Comparison of ENCODE assay signal across 20 cellular contexts in the genomic region with DNA sequence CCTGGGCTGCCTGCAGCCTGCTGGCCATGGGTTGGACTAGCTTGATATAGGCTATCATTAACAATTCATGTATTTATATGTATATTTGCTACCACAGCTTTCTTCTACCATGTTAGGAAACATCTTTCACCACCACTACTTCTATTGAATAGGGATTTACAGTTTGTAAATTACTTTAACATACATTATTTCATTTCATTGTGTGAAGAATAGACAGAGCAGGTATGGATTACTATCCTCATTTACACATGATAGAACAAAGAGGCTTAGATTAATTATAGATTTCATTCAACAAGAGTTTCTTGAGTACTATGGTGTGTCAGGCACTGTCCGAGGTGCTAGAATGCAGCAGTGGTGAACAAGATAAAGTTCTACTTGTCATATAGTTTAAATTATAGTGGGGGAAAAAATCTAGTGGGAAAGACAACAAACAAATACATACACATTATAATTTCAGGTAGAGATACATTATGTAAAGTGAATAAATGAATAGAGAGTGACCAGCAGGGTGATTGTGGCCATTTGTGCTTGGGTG.
"Had no signal": no experiment of that assay in that cellular context is flagged by ENCODE, and none has a peak within 500 bp of the region (broad histone marks: within the 10 kb centered on the region; RNA-seq: fewer than 3 reads in every experiment).

No MANE protein-coding gene starts in this region.

- H3K4me3 ChIP-seq: adrenal gland, heart right ventricle, lower lobe of right lung, neural progenitor cell, smooth muscle cell, transverse colon had no signal

- DNase-seq: activated CD4-positive, alpha-beta T cell treated with anti-CD3 and anti-CD28 coated beads for 1 hour; activated CD4-positive, alpha-beta T cell treated with anti-CD3 and anti-CD28 coated beads, Interleukin-2, amount 50 U/mL, for 1 hour; activated CD8-positive, alpha-beta T cell treated with anti-CD3 and anti-CD28 coated beads, Interleukin-2, amount 10 ng/mL, durations not matched to agents 7 days and 5 days; adrenal gland; heart right ventricle; lower lobe of right lung; naive thymus-derived CD8-positive, alpha-beta T cell; posterior cingulate gyrus; stimulated activated CD4-positive, alpha-beta T cell treated with anti-CD3 and anti-CD28 coated beads, Interleukin-15, amount 100 ng/mL, for 24 hours; transverse colon had no signal

- H3K4me1 ChIP-seq: adrenal gland, neural progenitor cell, transverse colon had no signal

- H3K27me3 ChIP-seq: adrenal gland, heart right ventricle, neural progenitor cell, transverse colon had no signal

- H3K4me3 Mint-ChIP-seq: activated CD8-positive, alpha-beta T cell treated with anti-CD3 and anti-CD28 coated beads, Interleukin-2, amount 10 ng/mL, durations not matched to agents 7 days and 5 days; activated naive CD8-positive, alpha-beta T cell; activated T-helper 17 cell treated with anti-CD3 and anti-CD28 coated beads, Interleukin-2, amount 50 U/mL, for 72 hours; naive thymus-derived CD8-positive, alpha-beta T cell; neural progenitor cell; stimulated activated memory B cell treated with anti-CD40 and anti-IgM and Interleukin-4, amounts not matched to agents 10 μg/mL and 1 μg/mL and 100 μg/mL, for 72 hours had no signal

- H3K4me1 Mint-ChIP-seq: activated T-helper 17 cell treated with anti-CD3 and anti-CD28 coated beads, Interleukin-2, amount 50 U/mL, for 72 hours; stimulated activated memory B cell treated with anti-CD40 and anti-IgM and Interleukin-4, amounts not matched to agents 10 μg/mL and 1 μg/mL and 100 μg/mL, for 72 hours had no signal

- FAIRE-seq: bronchial epithelial cell, TTC549, urothelium cell line had no signal

- H3K9me3 ChIP-seq: adrenal gland, heart right ventricle, lower lobe of right lung, transverse colon had no signal

- H2AFZ ChIP-seq: neural progenitor cell had no signal

- H3K9me3 Mint-ChIP-seq: activated T-helper 17 cell treated with anti-CD3 and anti-CD28 coated beads, Interleukin-2, amount 50 U/mL, for 72 hours; naive thymus-derived CD8-positive, alpha-beta T cell; neural progenitor cell; stimulated activated memory B cell treated with anti-CD40 and anti-IgM and Interleukin-4, amounts not matched to agents 10 μg/mL and 1 μg/mL and 100 μg/mL, for 72 hours had no signal

- H3K27me3 Mint-ChIP-seq: activated naive CD8-positive, alpha-beta T cell; activated T-helper 17 cell treated with anti-CD3 and anti-CD28 coated beads, Interleukin-2, amount 50 U/mL, for 72 hours; naive thymus-derived CD8-positive, alpha-beta T cell; stimulated activated memory B cell treated with anti-CD40 and anti-IgM and Interleukin-4, amounts not matched to agents 10 μg/mL and 1 μg/mL and 100 μg/mL, for 72 hours had no signal

- ATAC-seq: activated CD8-positive, alpha-beta T cell treated with anti-CD3 and anti-CD28 coated beads, Interleukin-2, amount 10 ng/mL, durations not matched to agents 7 days and 5 days; activated T-helper 17 cell treated with anti-CD3 and anti-CD28 coated beads, Interleukin-2, amount 50 U/mL, for 72 hours; heart right ventricle; left lobe of liver; lower lobe of right lung; naive thymus-derived CD8-positive, alpha-beta T cell; sciatic nerve; stimulated activated memory B cell treated with anti-CD40 and anti-IgM and Interleukin-4, amounts not matched to agents 10 μg/mL and 1 μg/mL and 100 μg/mL, for 72 hours had no signal

- H3K27ac Mint-ChIP-seq: activated CD8-positive, alpha-beta T cell treated with anti-CD3 and anti-CD28 coated beads, Interleukin-2, amount 10 ng/mL, durations not matched to agents 7 days and 5 days; activated naive CD8-positive, alpha-beta T cell; activated T-helper 17 cell treated with anti-CD3 and anti-CD28 coated beads, Interleukin-2, amount 50 U/mL, for 72 hours; neural progenitor cell; stimulated activated memory B cell treated with anti-CD40 and anti-IgM and Interleukin-4, amounts not matched to agents 10 μg/mL and 1 μg/mL and 100 μg/mL, for 72 hours had no signal

- H3K9ac ChIP-seq: neural progenitor cell had no signal

- H3K27ac ChIP-seq: adrenal gland, heart right ventricle, lower lobe of right lung, neural progenitor cell, transverse colon had no signal

- H3K4me2 ChIP-seq: neural progenitor cell, smooth muscle cell had no signal
